8 cellular contexts compared by ENCODE assay signal in the genomic region with DNA sequence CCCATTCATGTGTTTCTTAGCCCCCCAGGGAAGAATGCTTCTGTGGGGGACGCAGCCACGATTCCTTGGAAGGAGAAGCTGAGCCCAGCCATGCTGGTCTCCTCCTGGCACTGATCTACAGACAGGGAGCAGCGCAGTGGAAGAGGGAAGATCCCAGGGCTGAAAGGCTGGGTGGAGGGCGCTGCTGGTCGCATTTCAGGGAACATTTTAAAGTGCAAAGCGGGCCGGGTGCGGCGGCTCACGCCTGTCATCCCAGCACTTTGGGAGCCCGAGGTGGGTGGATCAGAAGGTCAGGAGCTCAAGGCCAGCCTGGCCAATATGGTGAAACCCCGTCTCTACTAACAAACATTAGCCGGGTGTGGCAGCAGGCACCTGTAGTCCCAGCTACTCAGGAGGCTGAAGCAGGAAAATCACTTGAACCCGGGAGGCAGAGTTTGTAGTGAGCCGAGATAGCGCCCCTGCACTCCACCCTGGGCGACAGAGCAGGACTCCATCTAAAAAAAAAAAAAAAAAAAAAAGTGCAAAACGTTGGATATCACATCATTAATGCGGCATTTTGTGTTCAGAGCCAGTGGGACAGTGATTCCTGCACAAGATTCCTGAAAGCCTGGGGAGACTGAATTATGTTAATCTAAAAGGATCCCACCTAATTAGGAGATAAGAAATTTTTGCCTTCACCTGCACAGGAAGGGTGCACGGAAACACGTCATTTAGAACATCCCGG. TPM values are rescaled to one million over a fixed set of nuclear protein-coding genes. Genes with fewer than 3 reads are reported as not detected.
A peak's percentile ranks its signal among the peaks of the same experiment; 100 is the strongest.
DNase-seq lines count a peak whose midpoint lies in the region; ATAC-seq and TF ChIP-seq lines count a peak whose summit lies in the region.

No MANE protein-coding gene starts in this region.

- peak overlapping the region; percentile 79 to 89 for H3K4me3 ChIP-seq in SK-N-SH (ENCODE audit: low read depth in 2 of 2, low read length in 1 of 2)
- H3K4me3 ChIP-seq in WI38 (ENCODE audit: low read depth, low read length), result peak overlapping the region; percentile 75
- peak overlapping the region; percentile 56 for H3K4me3 ChIP-seq in iPS-15b (ENCODE audit: low read depth, low read length)

- TF ChIP-seq EP300 in SK-N-SH (IDR thresholded peaks at IDR 0.05; ENCODE audit: borderline replicate concordance in 1 of 2, low read depth in 1 of 2, low read length in 1 of 2), result no peak

- TF ChIP-seq RAD21 in SK-N-SH (IDR thresholded peaks at IDR 0.05; ENCODE audit: low read length), result no peak

- peak overlapping the region; percentile 69 to 95 for H3K27ac Mint-ChIP-seq in stimulated activated naive CD8-positive, alpha-beta T cell treated with anti-CD3 and anti-CD28 coated beads, Interleukin-15, amount 100 ng/mL, for 72 hours

- H4K20me1 ChIP-seq in SK-N-SH (ENCODE audit: insufficient read depth), result 0 out of 2 replicates have a peak, but pooled peaks cover 4% of the 10 kb centered on the region

- peak overlapping the region; percentile 100 for H2AFZ ChIP-seq in SK-N-SH (ENCODE audit: low read depth)

- peak overlapping the region; percentile 69 to 82 for H3K4me3 Mint-ChIP-seq in stimulated activated naive CD8-positive, alpha-beta T cell treated with anti-CD3 and anti-CD28 coated beads, Interleukin-15, amount 100 ng/mL, for 72 hours

- peak overlapping the region; percentile 100 for H3K4me2 ChIP-seq in SK-N-SH

- H3K79me2 ChIP-seq in SK-N-SH (ENCODE audit: insufficient read depth), result peaks cover 29% of the 10 kb centered on the region

- H3K27me3 ChIP-seq in SK-N-SH (ENCODE audit: insufficient read depth), result no peaks in the 10 kb centered on the region
- peaks cover 5% of the 10 kb centered on the region for H3K27me3 ChIP-seq in iPS-15b (ENCODE audit: control insufficient read depth, insufficient read depth, low read length)

- H3F3A ChIP-seq in SK-N-SH (replicated peaks; ENCODE audit: insufficient read depth), result peaks cover 3% of the 10 kb centered on the region

- peaks cover 50% of the 10 kb centered on the region for H3K4me1 Mint-ChIP-seq in stimulated activated naive CD8-positive, alpha-beta T cell treated with anti-CD3 and anti-CD28 coated beads, Interleukin-15, amount 100 ng/mL, for 72 hours

- POLR2A ChIA-PET in SK-N-SH (lab: Yijun Ruan, JAX), result no interaction called here

- H3K4me1 ChIP-seq in SK-N-SH (ENCODE audit: control insufficient read depth in 1 of 2, insufficient read depth in 2 of 2, low read depth in 1 of 2, low read length in 1 of 2), result peaks cover 10 to 17% of the 10 kb centered on the region in 2 experiments; a peak in 1 of 4 replicates
- peaks cover 2% of the 10 kb centered on the region for H3K4me1 ChIP-seq in iPS-15b (ENCODE audit: control insufficient read depth, insufficient read depth, low read length)

- TF ChIP-seq CTCF in SK-N-SH (IDR thresholded peaks at IDR 0.05) (no peak), WI38 (IDR thresholded peaks at IDR 0.05; ENCODE audit: low read depth, low read length) (no peak)

- peaks cover 13% of the 10 kb centered on the region for H3K27me3 Mint-ChIP-seq in stimulated activated naive CD8-positive, alpha-beta T cell treated with anti-CD3 and anti-CD28 coated beads, Interleukin-15, amount 100 ng/mL, for 72 hours

- H3K9ac ChIP-seq in SK-N-SH (peak overlapping the region; percentile 75), iPS-15b (ENCODE audit: low read depth, low read length) (peak overlapping the region; percentile 60)

- 46% methylated on average over 19 of the region's 22 CpGs for WGBS in SK-N-SH (ENCODE audit: low lambda C conversion rate)

- peak; percentile 45 for DNase-seq in SK-N-SH
- no peak for DNase-seq in stimulated activated naive CD8-positive, alpha-beta T cell treated with anti-CD3 and anti-CD28 coated beads, Interleukin-15, amount 100 ng/mL, for 72 hours
- no peak for DNase-seq in stimulated activated CD4-positive, alpha-beta T cell treated with anti-CD3 and anti-CD28 coated beads, Interleukin-2, amount 100 ng/mL, for 48 hours
- no peak for DNase-seq in NCI-H226
- no peak for DNase-seq in mesenteric fat pad (ENCODE audit: low spot score)

- no peaks in the 10 kb centered on the region for H3K9me2 ChIP-seq in SK-N-SH

- no peak for ATAC-seq in SK-N-SH treated with all-trans-retinoic acid at 6 μM for 48 hours
- ATAC-seq in stimulated activated naive CD8-positive, alpha-beta T cell treated with anti-CD3 and anti-CD28 coated beads, Interleukin-15, amount 100 ng/mL, for 72 hours, result no peak

- H3K9me3 ChIP-seq in SK-N-SH, result no peaks in the 10 kb centered on the region
- no peaks in the 10 kb centered on the region for H3K9me3 ChIP-seq in iPS-15b (ENCODE audit: control insufficient read depth, insufficient read depth, low read length)

- H3K27ac ChIP-seq in SK-N-SH (ENCODE audit: low read depth in 2 of 2, low read length in 1 of 2), result no peak overlapping the region; a peak in 1 of 4 replicates

- H3K36me3 ChIP-seq in SK-N-SH (replicated peaks in 1 of 2; ENCODE audit: control insufficient read depth in 1 of 2, insufficient read depth in 2 of 2, low read length in 1 of 2) (peaks cover 6 to 9% of the 10 kb centered on the region in 2 experiments), iPS-15b (ENCODE audit: control insufficient read depth, insufficient read depth, low read length) (peaks cover 10% of the 10 kb centered on the region)

- CTCF ChIA-PET in SK-N-SH (lab: Yijun Ruan, JAX), result interaction anchor here (0.9 to 10.6 kb wide), 17 partner anchors 8 to 564 kb away, joined by 3 to 84 read pairs (median 4); no protein-coding TSS in a partner anchor

- no peaks in the 10 kb centered on the region for H3K9me3 Mint-ChIP-seq in stimulated activated naive CD8-positive, alpha-beta T cell treated with anti-CD3 and anti-CD28 coated beads, Interleukin-15, amount 100 ng/mL, for 72 hours

TF ChIP-seq in SK-N-SH, 30 proteins besides CTCF, POLR2A, EP300 and RAD21:
- TF ChIP-seq YY1 (IDR thresholded peaks at IDR 0.05; ENCODE audit: low read depth) (0 out of 2 replicates have a peak, but pooled peaks have one; percentile 7), NRF1 (IDR thresholded peaks at IDR 0.05; ENCODE audit: low read depth, low read length) (no peak)
TF ChIP-seq in SK-N-SH: peak in this region for 1.

TF ChIP-seq in SK-N-SH treated with all-trans-retinoic acid at 6 μM for 48 hours, 23 proteins besides CTCF, POLR2A, EP300 and RAD21:
- TF ChIP-seq, protein P1, sequence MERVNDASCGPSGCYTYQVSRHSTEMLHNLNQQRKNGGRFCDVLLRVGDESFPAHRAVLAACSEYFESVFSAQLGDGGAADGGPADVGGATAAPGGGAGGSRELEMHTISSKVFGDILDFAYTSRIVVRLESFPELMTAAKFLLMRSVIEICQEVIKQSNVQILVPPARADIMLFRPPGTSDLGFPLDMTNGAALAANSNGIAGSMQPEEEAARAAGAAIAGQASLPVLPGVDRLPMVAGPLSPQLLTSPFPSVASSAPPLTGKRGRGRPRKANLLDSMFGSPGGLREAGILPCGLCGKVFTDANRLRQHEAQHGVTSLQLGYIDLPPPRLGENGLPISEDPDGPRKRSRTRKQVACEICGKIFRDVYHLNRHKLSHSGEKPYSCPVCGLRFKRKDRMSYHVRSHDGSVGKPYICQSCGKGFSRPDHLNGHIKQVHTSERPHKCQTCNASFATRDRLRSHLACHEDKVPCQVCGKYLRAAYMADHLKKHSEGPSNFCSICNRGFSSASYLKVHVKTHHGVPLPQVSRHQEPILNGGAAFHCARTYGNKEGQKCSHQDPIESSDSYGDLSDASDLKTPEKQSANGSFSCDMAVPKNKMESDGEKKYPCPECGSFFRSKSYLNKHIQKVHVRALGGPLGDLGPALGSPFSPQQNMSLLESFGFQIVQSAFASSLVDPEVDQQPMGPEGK (CRISPR knock-in tag; IDR thresholded peaks at IDR 0.05; ENCODE audit: borderline replicate concordance), result no peak
- TF ChIP-seq ZFP30 (CRISPR knock-in tag; IDR thresholded peaks at IDR 0.05) (no peak), BACH2 (CRISPR knock-in tag; IDR thresholded peaks at IDR 0.05; ENCODE audit: borderline replicate concordance) (no peak), PPARA (CRISPR knock-in tag; IDR thresholded peaks at IDR 0.05; ENCODE audit: borderline replicate concordance) (no peak), ISL1 (CRISPR knock-in tag; IDR thresholded peaks at IDR 0.05) (no peak), ESRRG (CRISPR knock-in tag; IDR thresholded peaks at IDR 0.05) (no peak), OSR1 (CRISPR knock-in tag; IDR thresholded peaks at IDR 0.05) (no peak), ZNF70 (CRISPR knock-in tag; IDR thresholded peaks at IDR 0.05) (no peak)
- TF ChIP-seq, protein P2, sequence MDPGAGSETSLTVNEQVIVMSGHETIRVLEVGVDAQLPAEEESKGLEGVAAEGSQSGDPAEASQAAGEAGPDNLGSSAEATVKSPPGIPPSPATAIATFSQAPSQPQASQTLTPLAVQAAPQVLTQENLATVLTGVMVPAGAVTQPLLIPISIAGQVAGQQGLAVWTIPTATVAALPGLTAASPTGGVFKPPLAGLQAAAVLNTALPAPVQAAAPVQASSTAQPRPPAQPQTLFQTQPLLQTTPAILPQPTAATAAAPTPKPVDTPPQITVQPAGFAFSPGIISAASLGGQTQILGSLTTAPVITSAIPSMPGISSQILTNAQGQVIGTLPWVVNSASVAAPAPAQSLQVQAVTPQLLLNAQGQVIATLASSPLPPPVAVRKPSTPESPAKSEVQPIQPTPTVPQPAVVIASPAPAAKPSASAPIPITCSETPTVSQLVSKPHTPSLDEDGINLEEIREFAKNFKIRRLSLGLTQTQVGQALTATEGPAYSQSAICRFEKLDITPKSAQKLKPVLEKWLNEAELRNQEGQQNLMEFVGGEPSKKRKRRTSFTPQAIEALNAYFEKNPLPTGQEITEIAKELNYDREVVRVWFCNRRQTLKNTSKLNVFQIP (CRISPR knock-in tag; IDR thresholded peaks at IDR 0.05; ENCODE audit: borderline replicate concordance, low read depth), result no peak

RNA-seq across cellular contexts. Expression of a gene that starts 0.6 kb away (rescaled TPM):
- 44.1 and 44.3 TPM in 2 replicates for polyA plus RNA-seq in SK-N-SH (2012; rRNA removed)
- 39.4 and 46.0 TPM in 2 replicates for polyA plus RNA-seq in SK-N-SH (2012; cell fraction: cytosol; rRNA removed)
- 24.7 and 32.2 TPM in 2 replicates for polyA plus RNA-seq in SK-N-SH (2012; cell fraction: nucleus; rRNA removed)
- total RNA-seq in mesenteric fat pad, result 25.3 TPM

RNA-seq across cellular contexts. Expression of a gene that starts 43.9 kb away (rescaled TPM):
- 15.5 and 19.8 TPM in 2 replicates for polyA plus RNA-seq in SK-N-SH (2012; rRNA removed)
- polyA plus RNA-seq in SK-N-SH (2012; cell fraction: cytosol; rRNA removed), result 10.3 and 14.6 TPM in 2 replicates
- polyA plus RNA-seq in SK-N-SH (2012; cell fraction: nucleus; rRNA removed), result 39.2 and 39.3 TPM in 2 replicates
- 24.6 TPM for total RNA-seq in mesenteric fat pad
